ENCODE assay signal across 10 cellular contexts in the genomic region with DNA sequence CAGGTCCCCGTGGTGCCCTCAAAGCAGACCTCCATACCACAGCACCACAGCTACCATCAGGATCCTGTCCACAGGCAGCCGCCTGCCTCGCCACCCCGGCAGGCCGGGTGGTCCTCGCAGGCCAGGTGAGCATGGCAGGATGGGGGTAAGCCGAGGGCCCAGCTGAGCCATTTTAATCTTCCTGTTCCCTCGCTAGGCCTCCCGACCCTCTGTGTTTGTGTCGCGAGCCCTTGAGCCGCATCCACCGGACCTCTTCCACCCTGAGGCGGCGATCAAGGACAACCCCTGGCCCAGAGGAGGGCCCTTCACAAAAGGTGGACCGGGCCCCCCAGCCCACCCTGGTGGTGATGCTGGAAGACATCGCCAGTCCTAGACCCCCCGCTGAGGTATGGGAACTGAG. TPM values are rescaled to one million over a fixed set of nuclear protein-coding genes. Genes with fewer than 3 reads are reported as not detected.
A peak's percentile ranks its signal among the peaks of the same experiment; 100 is the strongest.
DNase-seq lines count a peak whose midpoint lies in the region; ATAC-seq and TF ChIP-seq lines count a peak whose summit lies in the region.
"Had no signal": no experiment of that assay in that cellular context is flagged by ENCODE, and none has a peak within 500 bp of the region (broad histone marks: within the 10 kb centered on the region; RNA-seq: fewer than 3 reads in every experiment).

No MANE protein-coding gene starts in this region.

- intact Hi-C loops in activated T-helper 2 cell treated with anti-CD3 and anti-CD28 coated beads, Interferon-gamma antibody, Interleukin-2, Interleukin-4, amounts not matched to agents 10 μg/mL and 5 μg/mL and 100 μg/mL, durations not matched to agents 14 hours and 24 hours and 36 hours (cut with micrococcal nuclease): no loop called here

- peak overlapping the region; percentile 98 for H3K4me3 Mint-ChIP-seq in stimulated activated naive CD8-positive, alpha-beta T cell treated with anti-CD3 and anti-CD28 coated beads, Interleukin-15, Interleukin-2, amounts not matched to agents 100 ng/mL and 50 ng/mL, for 24 hours
- peak overlapping the region; percentile 92 for H3K4me3 Mint-ChIP-seq in activated T-helper 2 cell treated with anti-CD3 and anti-CD28 coated beads, Interferon-gamma antibody, Interleukin-2, Interleukin-4, amounts not matched to agents 10 μg/mL and 5 μg/mL and 100 μg/mL, durations not matched to agents 14 hours and 24 hours and 36 hours (ENCODE audit: low read depth)
- H3K4me3 Mint-ChIP-seq in memory B cell: peak overlapping the region; percentile 79
- peak overlapping the region; percentile 86 for H3K4me3 Mint-ChIP-seq in type B pancreatic cell

- no peak for DNase-seq in stimulated activated naive CD8-positive, alpha-beta T cell treated with anti-CD3 and anti-CD28 coated beads, Interleukin-15, Interleukin-2, amounts not matched to agents 100 U/mL and 50 U/mL, for 24 hours
- no peak for DNase-seq in activated T-helper 2 cell treated with anti-CD3 and anti-CD28 coated beads, Interferon-gamma antibody, Interleukin-2, Interleukin-4, amounts not matched to agents 10 μg/mL and 5 μg/mL and 100 μg/mL, durations not matched to agents 14 hours and 24 hours and 36 hours (ENCODE audit: low spot score)
- DNase-seq in memory B cell (ENCODE audit: low spot score in 2 of 2) (no peak), type B pancreatic cell (ENCODE audit: extremely low spot score, unreplicated experiment) (no peak), SHP77 (lab: John Stamatoyannopoulos, UW) (no peak), DMS53 treated with DMSO at 0.1 percent for 48 hours (lab: John Stamatoyannopoulos, UW; ENCODE audit: unreplicated experiment) (no peak), T1000 (lab: John Stamatoyannopoulos, UW) (no peak)
- DNase-seq: NCI-H1436 treated with DMSO at 0.1 percent for 48 hours; stimulated activated naive CD4-positive, alpha-beta T cell had no signal

- TF ChIP-seq CTCF in type B pancreatic cell (conservative IDR thresholded peaks at IDR 0.05): no peak

- no peaks in the 10 kb centered on the region for H3K9me3 Mint-ChIP-seq in stimulated activated naive CD8-positive, alpha-beta T cell treated with anti-CD3 and anti-CD28 coated beads, Interleukin-15, Interleukin-2, amounts not matched to agents 100 ng/mL and 50 ng/mL, for 24 hours
- no peaks in the 10 kb centered on the region for H3K9me3 Mint-ChIP-seq in activated T-helper 2 cell treated with anti-CD3 and anti-CD28 coated beads, Interferon-gamma antibody, Interleukin-2, Interleukin-4, amounts not matched to agents 10 μg/mL and 5 μg/mL and 100 μg/mL, durations not matched to agents 14 hours and 24 hours and 36 hours
- H3K9me3 Mint-ChIP-seq in memory B cell (no peaks in the 10 kb centered on the region), type B pancreatic cell (no peaks in the 10 kb centered on the region)

- H3K36me3 Mint-ChIP-seq in stimulated activated naive CD8-positive, alpha-beta T cell treated with anti-CD3 and anti-CD28 coated beads, Interleukin-15, Interleukin-2, amounts not matched to agents 100 ng/mL and 50 ng/mL, for 24 hours (ENCODE audit: low read depth): peaks cover 41% of the 10 kb centered on the region
- peaks cover 57% of the 10 kb centered on the region for H3K36me3 Mint-ChIP-seq in activated T-helper 2 cell treated with anti-CD3 and anti-CD28 coated beads, Interferon-gamma antibody, Interleukin-2, Interleukin-4, amounts not matched to agents 10 μg/mL and 5 μg/mL and 100 μg/mL, durations not matched to agents 14 hours and 24 hours and 36 hours (ENCODE audit: low read depth)
- H3K36me3 Mint-ChIP-seq in memory B cell (peaks cover 12% of the 10 kb centered on the region), type B pancreatic cell (peaks cover 3% of the 10 kb centered on the region)

- peaks cover 52% of the 10 kb centered on the region for H3K4me1 Mint-ChIP-seq in stimulated activated naive CD8-positive, alpha-beta T cell treated with anti-CD3 and anti-CD28 coated beads, Interleukin-15, Interleukin-2, amounts not matched to agents 100 ng/mL and 50 ng/mL, for 24 hours (ENCODE audit: low read depth)
- H3K4me1 Mint-ChIP-seq in activated T-helper 2 cell treated with anti-CD3 and anti-CD28 coated beads, Interferon-gamma antibody, Interleukin-2, Interleukin-4, amounts not matched to agents 10 μg/mL and 5 μg/mL and 100 μg/mL, durations not matched to agents 14 hours and 24 hours and 36 hours (ENCODE audit: low read depth): peaks cover 22% of the 10 kb centered on the region
- peaks cover 18% of the 10 kb centered on the region for H3K4me1 Mint-ChIP-seq in memory B cell
- peaks cover 16% of the 10 kb centered on the region for H3K4me1 Mint-ChIP-seq in type B pancreatic cell (ENCODE audit: unreplicated experiment)

- no peak for ATAC-seq in stimulated activated naive CD8-positive, alpha-beta T cell treated with anti-CD3 and anti-CD28 coated beads, Interleukin-15, Interleukin-2, amounts not matched to agents 100 U/mL and 50 U/mL, for 24 hours
- ATAC-seq in memory B cell (ENCODE audit: low read depth): no peak

- H3K27ac Mint-ChIP-seq in stimulated activated naive CD8-positive, alpha-beta T cell treated with anti-CD3 and anti-CD28 coated beads, Interleukin-15, Interleukin-2, amounts not matched to agents 100 ng/mL and 50 ng/mL, for 24 hours: peak overlapping the region; percentile 81
- H3K27ac Mint-ChIP-seq in activated T-helper 2 cell treated with anti-CD3 and anti-CD28 coated beads, Interferon-gamma antibody, Interleukin-2, Interleukin-4, amounts not matched to agents 10 μg/mL and 5 μg/mL and 100 μg/mL, durations not matched to agents 14 hours and 24 hours and 36 hours: peak overlapping the region; percentile 71
- H3K27ac Mint-ChIP-seq in memory B cell (peak overlapping the region; percentile 95), type B pancreatic cell (no peak overlapping the region)

- H3K27me3 Mint-ChIP-seq in stimulated activated naive CD8-positive, alpha-beta T cell treated with anti-CD3 and anti-CD28 coated beads, Interleukin-15, Interleukin-2, amounts not matched to agents 100 ng/mL and 50 ng/mL, for 24 hours: no peaks in the 10 kb centered on the region
- H3K27me3 Mint-ChIP-seq in activated T-helper 2 cell treated with anti-CD3 and anti-CD28 coated beads, Interferon-gamma antibody, Interleukin-2, Interleukin-4, amounts not matched to agents 10 μg/mL and 5 μg/mL and 100 μg/mL, durations not matched to agents 14 hours and 24 hours and 36 hours (ENCODE audit: low read depth): no peaks in the 10 kb centered on the region
- H3K27me3 Mint-ChIP-seq in memory B cell (no peaks in the 10 kb centered on the region), type B pancreatic cell (no peaks in the 10 kb centered on the region)

RNA-seq across cellular contexts. Expression of a gene that starts 2.0 kb away (rescaled TPM):
- total RNA-seq in activated T-helper 2 cell treated with anti-CD3 and anti-CD28 coated beads, Interferon-gamma antibody, Interleukin-2, Interleukin-4, amounts not matched to agents 10 μg/mL and 5 μg/mL and 100 μg/mL, durations not matched to agents 14 hours and 24 hours and 36 hours: 84.0 and 90.5 TPM in 2 replicates
- total RNA-seq in type B pancreatic cell (ENCODE audit: low replicate concordance): 41.1 and 45.0 TPM in 2 replicates

RNA-seq across cellular contexts. Expression of a gene that starts 5.5 kb away (rescaled TPM):
- 107 TPM in 2 replicates for total RNA-seq in activated T-helper 2 cell treated with anti-CD3 and anti-CD28 coated beads, Interferon-gamma antibody, Interleukin-2, Interleukin-4, amounts not matched to agents 10 μg/mL and 5 μg/mL and 100 μg/mL, durations not matched to agents 14 hours and 24 hours and 36 hours
- 77.3 and 78.2 TPM in 2 replicates for total RNA-seq in type B pancreatic cell (ENCODE audit: low replicate concordance)

RNA-seq across cellular contexts. Expression of a gene that starts 42.5 kb away (rescaled TPM):
- total RNA-seq in activated T-helper 2 cell treated with anti-CD3 and anti-CD28 coated beads, Interferon-gamma antibody, Interleukin-2, Interleukin-4, amounts not matched to agents 10 μg/mL and 5 μg/mL and 100 μg/mL, durations not matched to agents 14 hours and 24 hours and 36 hours: 11.4 and 12.4 TPM in 2 replicates
- 8.1 and 14.9 TPM in 2 replicates for total RNA-seq in type B pancreatic cell (ENCODE audit: low replicate concordance)

RNA-seq across cellular contexts. Expression of a gene that starts 46.3 kb away (rescaled TPM):
- 83.6 TPM in 2 replicates for total RNA-seq in activated T-helper 2 cell treated with anti-CD3 and anti-CD28 coated beads, Interferon-gamma antibody, Interleukin-2, Interleukin-4, amounts not matched to agents 10 μg/mL and 5 μg/mL and 100 μg/mL, durations not matched to agents 14 hours and 24 hours and 36 hours
- 62.8 and 73.5 TPM in 2 replicates for total RNA-seq in type B pancreatic cell (ENCODE audit: low replicate concordance)
